Comparison of ENCODE assay signal across 10 cellular contexts in the genomic region with DNA sequence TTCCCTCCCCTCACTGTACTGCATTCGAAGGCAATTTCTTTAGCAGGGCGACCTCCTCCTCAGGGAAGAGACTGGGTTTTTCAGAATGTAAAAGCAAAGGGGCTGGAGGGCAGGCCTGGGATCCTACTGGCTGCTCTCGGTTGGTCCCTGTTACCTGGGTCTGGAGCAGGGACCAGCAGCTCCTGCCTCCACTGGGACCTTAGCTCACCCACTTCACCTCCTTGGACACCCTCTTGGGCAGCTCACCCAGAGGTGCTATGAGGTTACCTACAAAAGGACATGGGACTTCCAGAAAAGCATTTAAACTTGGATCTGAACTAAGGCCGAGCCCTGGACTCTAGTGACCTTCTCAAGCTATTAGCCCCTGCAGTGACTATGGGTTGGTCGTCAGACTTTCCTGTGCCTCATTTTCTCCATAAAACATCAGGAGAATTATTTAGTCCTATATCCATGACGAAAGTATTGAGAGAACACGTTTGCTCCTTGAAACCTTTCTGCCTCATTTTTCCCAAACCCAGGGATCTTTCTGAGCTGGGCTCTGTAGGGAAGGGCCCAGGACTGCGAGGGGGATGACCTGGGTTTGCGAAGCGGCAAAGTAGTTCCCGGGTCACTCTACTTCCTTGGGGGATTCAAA.
DNase-seq lines count a peak whose midpoint lies in the region; ATAC-seq and TF ChIP-seq lines count a peak whose summit lies in the region.
"Had no signal": no experiment of that assay in that cellular context is flagged by ENCODE, and none has a peak within 500 bp of the region (broad histone marks: within the 10 kb centered on the region; RNA-seq: fewer than 3 reads in every experiment).

No MANE protein-coding gene starts in this region.

- peaks cover 6% of the 10 kb centered on the region for H3K36me3 Mint-ChIP-seq in central memory CD8-positive, alpha-beta T cell (ENCODE audit: insufficient read depth)
- peaks cover 0 to 4% (median 0%) of the 10 kb centered on the region in 5 donors for H3K36me3 Mint-ChIP-seq in naive thymus-derived CD4-positive, alpha-beta T cell

- peaks cover 67% of the 10 kb centered on the region for H3K27me3 ChIP-seq in H7 (ENCODE audit: control insufficient read depth, insufficient read depth, low read length)
- peaks cover 13 to 31% of the 10 kb centered on the region in 2 donors for H3K27me3 ChIP-seq in naive thymus-derived CD4-positive, alpha-beta T cell (ENCODE audit: control insufficient read depth in 2 of 2, insufficient read depth in 2 of 2, low read length in 2 of 2)

- no peaks in the 10 kb centered on the region for H3K9me3 ChIP-seq in naive thymus-derived CD4-positive, alpha-beta T cell (ENCODE audit: control insufficient read depth in 2 of 3, low read length in 3 of 3)

- intact Hi-C loops in naive thymus-derived CD4-positive, alpha-beta T cell (cut with micrococcal nuclease): no loop called here

- H3K9me3 Mint-ChIP-seq in central memory CD8-positive, alpha-beta T cell: no peaks in the 10 kb centered on the region
- H3K9me3 Mint-ChIP-seq in naive thymus-derived CD4-positive, alpha-beta T cell: peaks cover 0 to 2% (median 0%) of the 10 kb centered on the region in 11 donors

- H3K4me1 ChIP-seq in naive thymus-derived CD4-positive, alpha-beta T cell (ENCODE audit: control insufficient read depth in 2 of 2, insufficient read depth in 2 of 2, low read length in 2 of 2): peaks cover 28% of the 10 kb centered on the region in 2 donors

- POLR2A ChIA-PET in AG04449 (lab: Yijun Ruan, JAX): interaction anchor here (0.6 kb wide), 1 partner anchor 34 kb away, joined by 3 read pairs; no protein-coding TSS in a partner anchor
- POLR2A ChIA-PET in naive thymus-derived CD4-positive, alpha-beta T cell (lab: Charles Lee): no interaction called here

- no peak for TF ChIP-seq CTCF in AG04449 (IDR thresholded peaks at IDR 0.05; ENCODE audit: insufficient read depth, low read length, missing control alignments)

- peaks cover 31% of the 10 kb centered on the region for H3K4me1 Mint-ChIP-seq in central memory CD8-positive, alpha-beta T cell
- H3K4me1 Mint-ChIP-seq in naive thymus-derived CD4-positive, alpha-beta T cell: peaks cover 25 to 33% (median 28%) of the 10 kb centered on the region in 7 donors

- ATAC-seq in central memory CD8-positive, alpha-beta T cell (replicated peaks; ENCODE audit: extremely low read depth, poor library complexity, severe bottlenecking): no peak
- ATAC-seq in naive thymus-derived CD4-positive, alpha-beta T cell: no peak

- H3K27ac ChIP-seq in naive thymus-derived CD4-positive, alpha-beta T cell (ENCODE audit: low read depth, low read length): no peak overlapping the region

- H3K27me3 Mint-ChIP-seq in central memory CD8-positive, alpha-beta T cell: peaks cover 81% of the 10 kb centered on the region
- peaks cover 71 to 79% (median 73%) of the 10 kb centered on the region in 5 donors for H3K27me3 Mint-ChIP-seq in naive thymus-derived CD4-positive, alpha-beta T cell

- CTCF ChIA-PET in AG04449 (lab: Yijun Ruan, JAX): interaction anchor here (0.7 to 3.5 kb wide), 5 partner anchors 10 to 411 kb away, joined by 3 to 20 read pairs (median 3); no protein-coding TSS in a partner anchor
- CTCF ChIA-PET in naive thymus-derived CD4-positive, alpha-beta T cell (lab: Charles Lee): no interaction called here

- no peaks in the 10 kb centered on the region for H3K36me3 ChIP-seq in H7 (replicated peaks; ENCODE audit: control insufficient read depth, insufficient read depth, low read length)
- H3K36me3 ChIP-seq in naive thymus-derived CD4-positive, alpha-beta T cell (ENCODE audit: control insufficient read depth in 2 of 3, insufficient read depth in 3 of 3, low read length in 3 of 3): no peaks in the 10 kb centered on the region

- H3K4me3 ChIP-seq in AG04449 (ENCODE audit: low read depth, low read length) (peak overlapping the region; percentile 67), H7 (ENCODE audit: insufficient read depth, low read depth, low read length) (peak overlapping the region; percentile 45)
- no peak overlapping the region for H3K4me3 ChIP-seq in naive thymus-derived CD4-positive, alpha-beta T cell (ENCODE audit: low read length)

- H3K27ac Mint-ChIP-seq in central memory CD8-positive, alpha-beta T cell (ENCODE audit: low read depth): no peak overlapping the region
- peak overlapping the region in 2 of 9 donors; percentile 59 to 74 for H3K27ac Mint-ChIP-seq in naive thymus-derived CD4-positive, alpha-beta T cell

- peak overlapping the region; percentile 85 for H3K4me3 Mint-ChIP-seq in central memory CD8-positive, alpha-beta T cell
- peak overlapping the region; percentile 78 to 92 (median 84) for H3K4me3 Mint-ChIP-seq in naive thymus-derived CD4-positive, alpha-beta T cell

- no peak for DNase-seq in AG04449 (ENCODE audit: low read depth, low spot score)
- no peak for DNase-seq in H7
- DNase-seq in central memory CD8-positive, alpha-beta T cell (ENCODE audit: low spot score in 2 of 2): no peak
- DNase-seq in naive thymus-derived CD4-positive, alpha-beta T cell: no peak
- no peak for DNase-seq in DMS79 (lab: John Stamatoyannopoulos, UW)
- DNase-seq in cerebellum (ENCODE audit: low spot score): no peak
- no peak for DNase-seq in NCI-H1092 (lab: John Stamatoyannopoulos, UW)
- no peak for DNase-seq in DMS114 treated with DMSO at 0.1 percent for 48 hours (lab: John Stamatoyannopoulos, UW; ENCODE audit: unreplicated experiment)
- DNase-seq: GF-D8, NCI-H2171 had no signal
